ENCODE assay signal across 8 cellular contexts in genomic region chr12:103656291-103656690, GRCh38.
"Had no signal": no experiment of that assay in that cellular context is flagged by ENCODE, and none has a peak within 500 bp of the region (broad histone marks: within the 10 kb centered on the region; RNA-seq: fewer than 3 reads in every experiment).

No MANE protein-coding gene starts in this region.

- ATAC-seq: HepG2, K562 had no signal

- H3K36me3 Mint-ChIP-seq: IgD-negative memory B cell had no signal

- H3K27ac ChIP-seq: HL-60 had no signal

- FAIRE-seq: HepG2, HTR-8/SVneo, K562 had no signal

- H3K27ac Mint-ChIP-seq: IgD-negative memory B cell had no signal

- H3K4me3 ChIP-seq: K562 had no signal

- H3K4me3 Mint-ChIP-seq: IgD-negative memory B cell had no signal

- DNase-seq: IMR-90, KBM-7, KG1 had no signal
